In the genomic region with DNA sequence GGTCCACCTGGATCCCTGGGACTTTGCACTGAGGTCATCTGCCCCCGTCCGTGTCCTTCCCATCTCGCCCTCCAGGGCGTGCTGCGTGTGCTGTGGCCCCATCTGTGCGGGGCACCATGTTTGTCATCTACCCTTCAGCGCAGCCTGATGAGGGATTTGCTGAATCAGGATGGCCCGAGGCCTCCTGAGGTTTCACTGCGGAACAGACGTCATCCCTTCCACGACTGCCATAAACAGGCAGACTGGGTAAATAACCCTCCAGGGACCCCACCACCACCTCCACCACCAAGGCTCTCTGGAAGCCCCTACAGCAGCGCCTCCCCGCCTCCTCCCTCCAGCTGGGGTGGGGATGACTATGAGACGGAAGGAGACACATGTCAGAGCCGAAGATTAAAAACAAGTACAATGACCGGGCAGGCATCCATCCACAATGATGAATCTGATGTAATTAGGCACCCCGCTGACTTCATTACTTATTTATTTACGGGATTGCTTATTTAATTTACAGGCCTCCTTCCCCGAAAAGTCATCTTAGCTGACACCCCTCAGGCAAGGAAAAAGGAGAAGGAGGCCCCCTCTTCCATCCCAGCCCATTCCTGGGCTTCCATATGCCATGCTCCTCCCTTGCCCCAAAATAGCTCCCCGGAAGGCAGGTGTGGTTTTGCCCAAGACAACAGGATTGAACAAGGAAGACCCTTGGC, we compare ENCODE assay signal across 10 cellular contexts. TPM values are rescaled to one million over a fixed set of nuclear protein-coding genes. Genes with fewer than 3 reads are reported as not detected.
A peak's percentile ranks its signal among the peaks of the same experiment; 100 is the strongest.
DNase-seq lines count a peak whose midpoint lies in the region; ATAC-seq and TF ChIP-seq lines count a peak whose summit lies in the region.
"Had no signal": no experiment of that assay in that cellular context is flagged by ENCODE, and none has a peak within 500 bp of the region (broad histone marks: within the 10 kb centered on the region; RNA-seq: fewer than 3 reads in every experiment).

No MANE protein-coding gene starts in this region.

- no peak for TF ChIP-seq CTCF in epithelial cell of esophagus (IDR thresholded peaks at IDR 0.05; ENCODE audit: insufficient read depth, low read depth, low read length, missing control alignments)

- no peak overlapping the region for H2BK5ac ChIP-seq in trophoblast cell (ENCODE audit: low read depth, low read length, poor library complexity)

- no peak overlapping the region for H3K23ac ChIP-seq in trophoblast cell (ENCODE audit: low read length)

- ATAC-seq in HG03520 (IDR thresholded peaks at IDR 0.05; ENCODE audit: unreplicated experiment): no peak

- no peak overlapping the region for H2BK120ac ChIP-seq in trophoblast cell (ENCODE audit: insufficient read depth, low read length, poor library complexity)

- H3K79me2 ChIP-seq in trophoblast cell (ENCODE audit: control insufficient read depth, insufficient read depth, low read length, poor library complexity): peaks cover 1% of the 10 kb centered on the region

- peaks cover 8 to 17% of the 10 kb centered on the region in 2 experiments for H3K4me1 ChIP-seq in trophoblast cell (ENCODE audit: control insufficient read depth in 1 of 2, insufficient read depth in 2 of 2, low read length in 2 of 2)

- H2BK12ac ChIP-seq in trophoblast cell (ENCODE audit: low read length): no peak overlapping the region

- peaks cover 0 to 13% of the 10 kb centered on the region in 2 experiments for H3K36me3 ChIP-seq in trophoblast cell (ENCODE audit: control insufficient read depth in 1 of 2, insufficient read depth in 2 of 2, low read length in 2 of 2)

- H3K9ac ChIP-seq in trophoblast cell (ENCODE audit: low read length): no peak overlapping the region

- H2AK5ac ChIP-seq in trophoblast cell (ENCODE audit: low read length): no peak overlapping the region

- no CpG with 5 or more reads among the region's 20 CpGs for WGBS in trophoblast cell (ENCODE audit: extremely low coverage, insufficient coverage, insufficient read length)

- peak overlapping the region; percentile 33 for H3K18ac ChIP-seq in trophoblast cell (ENCODE audit: low read length)

- no peak overlapping the region for H3K27ac ChIP-seq in trophoblast cell (ENCODE audit: low read depth, low read length)

- no peak overlapping the region for H3K4me2 ChIP-seq in trophoblast cell (ENCODE audit: low read length)

- peak overlapping the region; percentile 32 for H3K4ac ChIP-seq in trophoblast cell (ENCODE audit: low read depth, low read length)

- H4K8ac ChIP-seq in trophoblast cell (ENCODE audit: low read depth, low read length): no peak overlapping the region

- H2AFZ ChIP-seq in trophoblast cell (ENCODE audit: insufficient read depth, low read length, poor library complexity): no peak overlapping the region

- no peak overlapping the region for H3K14ac ChIP-seq in trophoblast cell (ENCODE audit: low read length)

- no peak overlapping the region for H4K12ac ChIP-seq in trophoblast cell (ENCODE audit: low read depth, low read length)

- peaks cover 2% of the 10 kb centered on the region for H3K9me3 ChIP-seq in trophoblast cell (ENCODE audit: insufficient read depth, low read depth, low read length)

- DNase-seq in ELR (ENCODE audit: low read depth): peak; percentile 59
- DNase-seq in NCI-H446 treated with DMSO at 0.1 percent for 48 hours (lab: John Stamatoyannopoulos, UW): peak; percentile 77
- DNase-seq in epithelial cell of esophagus (ENCODE audit: low read depth): peak; percentile 55
- no peak for DNase-seq in trophoblast cell
- DNase-seq in NCI-H774 (lab: John Stamatoyannopoulos, UW): no peak
- DNase-seq in NCI-H2081 treated with DMSO at 0.1 percent for 48 hours (lab: John Stamatoyannopoulos, UW): no peak
- no peak for DNase-seq in HUDEP-2 (lab: John Stamatoyannopoulos, UW; ENCODE audit: unreplicated experiment in 76 of 76)
- DNase-seq: activated CD4-positive, alpha-beta T cell treated with anti-CD3 and anti-CD28 coated beads, Interleukin-2, amount 10 ng/mL, durations not matched to agents 7 days and 5 days; KBM-7 had no signal

- no peak overlapping the region for H3K4me3 ChIP-seq in epithelial cell of esophagus (ENCODE audit: low read length)
- H3K4me3 ChIP-seq in trophoblast cell (ENCODE audit: low read depth, low read length): no peak overlapping the region

- no peak overlapping the region for H4K91ac ChIP-seq in trophoblast cell (ENCODE audit: low read depth, low read length)

- H3K79me1 ChIP-seq in trophoblast cell (ENCODE audit: low read length): peaks cover 2% of the 10 kb centered on the region

- no peaks in the 10 kb centered on the region for H3K27me3 ChIP-seq in trophoblast cell (ENCODE audit: insufficient read depth, low read length)

RNA-seq across cellular contexts. Expression of a gene that starts 39.4 kb away (rescaled TPM):
- 147 and 153 TPM in 2 replicates for polyA plus RNA-seq in trophoblast cell (2013)

Comparison
In these comparisons a context has a peak if more than half of its experiments do, and no peak if none do; other contexts are left out.
1. DNase-seq: peak in ELR (single experiment), NCI-H446 treated with DMSO at 0.1 percent for 48 hours (single experiment) and epithelial cell of esophagus (single experiment); none in trophoblast cell (0 of 2), NCI-H774 (single experiment), NCI-H2081 treated with DMSO at 0.1 percent for 48 hours (single experiment) and HUDEP-2 (0 of 76).